ENCODE assay signal across 18 cellular contexts in the genomic region with DNA sequence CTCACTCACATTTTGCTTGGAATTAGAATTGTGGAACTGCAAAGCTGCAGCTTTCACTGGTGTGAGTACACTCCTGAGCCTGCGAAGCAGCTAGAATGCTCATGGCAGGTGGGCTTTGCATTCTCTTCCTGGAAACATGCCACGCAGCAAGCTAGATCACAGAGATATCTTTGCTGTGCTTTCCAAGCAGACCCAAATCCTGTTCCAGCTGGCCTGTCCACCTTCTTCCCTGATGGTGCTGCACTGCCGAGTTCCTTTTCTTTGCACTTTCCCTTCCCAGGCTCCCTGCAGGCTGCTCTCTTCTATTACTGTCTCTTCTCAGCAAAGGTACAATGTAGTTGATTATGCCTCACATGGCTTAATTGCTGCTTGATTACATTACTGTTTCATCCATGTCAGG.
A peak's percentile ranks its signal among the peaks of the same experiment; 100 is the strongest.
DNase-seq lines count a peak whose midpoint lies in the region; ATAC-seq and TF ChIP-seq lines count a peak whose summit lies in the region.
"Had no signal": no experiment of that assay in that cellular context is flagged by ENCODE, and none has a peak within 500 bp of the region (broad histone marks: within the 10 kb centered on the region; RNA-seq: fewer than 3 reads in every experiment).

No MANE protein-coding gene starts in this region.

- no peak overlapping the region for H3K18ac ChIP-seq in IMR-90 (ENCODE audit: low read depth, low read length)

- peaks cover 13% of the 10 kb centered on the region for H3K4me1 Mint-ChIP-seq in neural progenitor cell
- H3K4me1 Mint-ChIP-seq in CD4-positive, alpha-beta memory T cell: peaks cover 0 to 6% (median 3%) of the 10 kb centered on the region in 4 donors

- no TSS peak for BruUV-seq in IMR-90 (replicated peaks; lab: Mats Ljungman, UMichigan)

- H3K9me1 ChIP-seq in IMR-90 (ENCODE audit: insufficient read depth, low read length): peaks cover 6% of the 10 kb centered on the region

- no peak overlapping the region for H4K91ac ChIP-seq in IMR-90 (ENCODE audit: insufficient read depth, low read depth, low read length)

- no peaks in the 10 kb centered on the region for H3K27me3 Mint-ChIP-seq in neural progenitor cell (ENCODE audit: insufficient read depth, low read depth)
- H3K27me3 Mint-ChIP-seq in CD4-positive, alpha-beta memory T cell: no peaks in the 10 kb centered on the region

- no peak for TF ChIP-seq RAD21 in IMR-90 (IDR thresholded peaks at IDR 0.05; ENCODE audit: low read length)

- H3K36me3 Mint-ChIP-seq in neural progenitor cell: no peaks in the 10 kb centered on the region
- H3K36me3 Mint-ChIP-seq in CD4-positive, alpha-beta memory T cell: peaks cover 66 to 68% of the 10 kb centered on the region in 2 donors

- H3K27ac Mint-ChIP-seq in neural progenitor cell: peak overlapping the region; percentile 11
- H3K27ac Mint-ChIP-seq in CD4-positive, alpha-beta memory T cell: no peak overlapping the region

- H3K9ac ChIP-seq in IMR-90 (ENCODE audit: low read depth, low read length) (no peak overlapping the region), neural progenitor cell (no peak overlapping the region)
- H3K9ac ChIP-seq: BLaER1 treated with 17β-estradiol and CSF1 and Interleukin-3, amounts not matched to agents 10 nM and 100 nM; KMS-11 had no signal

- TF ChIP-seq CTCF in IMR-90 (conservative IDR thresholded peaks at IDR 0.05; ENCODE audit: low read depth, low read length) (no peak), neural progenitor cell (IDR thresholded peaks at IDR 0.05) (no peak)

- no peaks in the 10 kb centered on the region for H3F3A ChIP-seq in neural progenitor cell (ENCODE audit: low read depth)

- intact Hi-C loops in IMR-90 (cut with micrococcal nuclease): no loop called here
- intact Hi-C loops in CD4-positive, alpha-beta memory T cell (cut with micrococcal nuclease): no loop called here

- 84% methylated on average over 2 of the region's 3 CpGs; no CpG with 5 or more reads in 1 of the 2 experiments for WGBS in IMR-90 (ENCODE audit: extremely low coverage in 2 of 2, insufficient read length in 1 of 2), 2 experiments

- peaks cover 3 to 19% of the 10 kb centered on the region in 2 experiments; a peak in 3 of 4 replicates for H3K79me1 ChIP-seq in IMR-90 (ENCODE audit: low read depth in 1 of 2, low read length in 2 of 2)

- POLR2A ChIA-PET in IMR-90 (lab: Charles Lee; ENCODE audit: unreplicated experiment): no interaction called here
- POLR2A ChIA-PET in CD4-positive, alpha-beta memory T cell (lab: Charles Lee; ENCODE audit: partially characterized antibody): no interaction called here

- H3K27ac ChIP-seq in IMR-90 (ENCODE audit: insufficient read depth, low read length) (peak overlapping the region; percentile 28; the same call in 1 of the 2 replicates), neural progenitor cell (no peak overlapping the region)
- no peak overlapping the region for H3K27ac ChIP-seq in CD4-positive, alpha-beta memory T cell (ENCODE audit: low read depth, low read length)
- H3K27ac ChIP-seq: BLaER1 treated with 17β-estradiol and CSF1 and Interleukin-3, amounts not matched to agents 10 nM and 100 nM; KMS-11 had no signal

- no peak overlapping the region for H4K5ac ChIP-seq in IMR-90 (ENCODE audit: low read depth, low read length)

- H4K20me1 ChIP-seq in IMR-90 (ENCODE audit: insufficient read depth, low read length) (peaks cover 9% of the 10 kb centered on the region; the same call in 1 of the 2 replicates), neural progenitor cell (ENCODE audit: low read depth) (no peaks in the 10 kb centered on the region)
- H4K20me1 ChIP-seq: BLaER1 treated with 17β-estradiol and CSF1 and Interleukin-3, amounts not matched to agents 10 nM and 100 nM had no signal

- H2BK120ac ChIP-seq in IMR-90 (ENCODE audit: low read depth, low read length): no peak overlapping the region

- H3K36me3 ChIP-seq in IMR-90 (ENCODE audit: control insufficient read depth, insufficient read depth, low read length) (peaks cover 2% of the 10 kb centered on the region; the same call in 1 of the 2 replicates), neural progenitor cell (no peaks in the 10 kb centered on the region)
- H3K36me3 ChIP-seq in CD4-positive, alpha-beta memory T cell (ENCODE audit: insufficient read depth, low read length): no peaks in the 10 kb centered on the region
- H3K36me3 ChIP-seq: BLaER1 treated with 17β-estradiol and CSF1 and Interleukin-3, amounts not matched to agents 10 nM and 100 nM had no signal

- no peaks in the 10 kb centered on the region for H3K9me3 Mint-ChIP-seq in neural progenitor cell
- H3K9me3 Mint-ChIP-seq in CD4-positive, alpha-beta memory T cell: peaks cover 0 to 2% (median 0%) of the 10 kb centered on the region in 8 donors

- no peaks in the 10 kb centered on the region for H3K9me3 ChIP-seq in IMR-90 (ENCODE audit: control insufficient read depth, insufficient read depth, low read length)
- no peaks in the 10 kb centered on the region for H3K9me3 ChIP-seq in neural progenitor cell (ENCODE audit: low read depth)
- no peaks in the 10 kb centered on the region for H3K9me3 ChIP-seq in CD4-positive, alpha-beta memory T cell (ENCODE audit: control insufficient read depth in 1 of 2, low read length in 2 of 2)

- no peak overlapping the region for H2BK5ac ChIP-seq in IMR-90 (ENCODE audit: low read depth, low read length, poor library complexity, severe bottlenecking)

- peak; percentile 3 for DNase-seq in NCI-H1092 treated with DMSO at 0.1 percent for 48 hours (lab: John Stamatoyannopoulos, UW)
- DNase-seq in NCI-H1092 (lab: John Stamatoyannopoulos, UW): no peak
- no peak for DNase-seq in IMR-90
- DNase-seq in brain pericyte (ENCODE audit: low read depth, low spot score): peak; percentile 27
- no peak for DNase-seq in neural progenitor cell (ENCODE audit: low spot score)
- no peak for DNase-seq in CD4-positive, alpha-beta memory T cell
- DNase-seq: 8988T, DMS53, GOT3, NCI-H1105, NCI-H187 treated with DMSO at 0.1 percent for 48 hours, NCI-H2171 treated with DMSO at 0.1 percent for 48 hours, NCI-H82, SIG-M5 had no signal

- H2BK15ac ChIP-seq in IMR-90 (ENCODE audit: low read depth, low read length): no peak overlapping the region

- H3K4me3 ChIP-seq in IMR-90 (ENCODE audit: insufficient read depth, low read depth, low read length) (no peak overlapping the region), neural progenitor cell (no peak overlapping the region)
- no peak overlapping the region for H3K4me3 ChIP-seq in CD4-positive, alpha-beta memory T cell (ENCODE audit: low read length in 2 of 2)
- H3K4me3 ChIP-seq: BLaER1 treated with 17β-estradiol and CSF1 and Interleukin-3, amounts not matched to agents 10 nM and 100 nM had no signal

- H2AK9ac ChIP-seq in IMR-90 (replicated peaks; ENCODE audit: low read depth, low read length, poor library complexity): no peak overlapping the region

- no peaks in the 10 kb centered on the region for H3K79me2 ChIP-seq in neural progenitor cell (ENCODE audit: low read depth)

- dilution Hi-C loops in IMR-90 (cut with HindIII; ENCODE audit: low sequenced_read_pairs, unreplicated experiment): no loop called here

- peak overlapping the region; percentile 38 for H3K14ac ChIP-seq in IMR-90 (replicated peaks; ENCODE audit: low read depth, low read length)

- CTCF ChIA-PET in IMR-90 (lab: Yijun Ruan, JAX): no interaction called here
- CTCF ChIA-PET in CD4-positive, alpha-beta memory T cell (lab: Charles Lee; ENCODE audit: partially characterized antibody): no interaction called here

- no peak overlapping the region; the same call in 1 of the 2 replicates for H3K4me2 ChIP-seq in IMR-90 (ENCODE audit: low read depth, low read length)
- no peak overlapping the region for H3K4me2 ChIP-seq in neural progenitor cell
- H3K4me2 ChIP-seq: BLaER1 treated with 17β-estradiol and CSF1 and Interleukin-3, amounts not matched to agents 10 nM and 100 nM; KMS-11 had no signal

- H3K4me3 Mint-ChIP-seq in neural progenitor cell: no peak overlapping the region
- H3K4me3 Mint-ChIP-seq in CD4-positive, alpha-beta memory T cell: no peak overlapping the region

- H2AFZ ChIP-seq in IMR-90 (replicated peaks; ENCODE audit: low read length, poor library complexity) (peak overlapping the region; percentile 9), neural progenitor cell (replicated peaks) (peak overlapping the region; percentile 63)

- H3K4me1 ChIP-seq in IMR-90 (ENCODE audit: control insufficient read depth, insufficient read depth, low read length) (peaks cover 8% of the 10 kb centered on the region), neural progenitor cell (no peaks in the 10 kb centered on the region)
- H3K4me1 ChIP-seq in CD4-positive, alpha-beta memory T cell (ENCODE audit: insufficient read depth, low read length): no peaks in the 10 kb centered on the region
- H3K4me1 ChIP-seq: BLaER1 treated with 17β-estradiol and CSF1 and Interleukin-3, amounts not matched to agents 10 nM and 100 nM had no signal

- peak overlapping the region; percentile 18; the same call in 1 of the 2 replicates for H2AK5ac ChIP-seq in IMR-90 (ENCODE audit: low read depth, low read length)

- H3K4ac ChIP-seq in IMR-90 (ENCODE audit: low read depth, low read length): 0 out of 2 replicates have a peak overlapping the region, but pooled peaks have one; percentile 2

- in situ Hi-C loops in IMR-90 (cut with MboI; ENCODE audit: low sequenced_read_pairs): no loop called here

- H4K8ac ChIP-seq in IMR-90 (ENCODE audit: low read depth in 2 of 2, low read length in 2 of 2): no peak overlapping the region

- no peak overlapping the region for H3K56ac ChIP-seq in IMR-90 (ENCODE audit: extremely low read depth, insufficient read depth, low read length)

- no peak for TF ChIP-seq POLR2A in IMR-90 (IDR thresholded peaks at IDR 0.05; ENCODE audit: low read depth, low read length)

- ATAC-seq in IMR-90 (ENCODE audit: low read depth): peak; percentile 44; the same call in 1 of the 2 replicates
- no peak for ATAC-seq in HG02678 (IDR thresholded peaks at IDR 0.05; ENCODE audit: unreplicated experiment)
- no peak for ATAC-seq in HG03460 (IDR thresholded peaks at IDR 0.05; ENCODE audit: unreplicated experiment)

- H3K27me3 ChIP-seq in IMR-90 (ENCODE audit: control insufficient read depth, insufficient read depth, low read length) (no peaks in the 10 kb centered on the region), neural progenitor cell (no peaks in the 10 kb centered on the region)
- no peaks in the 10 kb centered on the region for H3K27me3 ChIP-seq in CD4-positive, alpha-beta memory T cell (ENCODE audit: insufficient read depth, low read length)
- H3K27me3 ChIP-seq: BLaER1 treated with 17β-estradiol and CSF1 and Interleukin-3, amounts not matched to agents 10 nM and 100 nM had no signal

- no peak overlapping the region for H3K23ac ChIP-seq in IMR-90 (ENCODE audit: low read depth, low read length)

- no peak overlapping the region for H2BK20ac ChIP-seq in IMR-90 (ENCODE audit: low read depth, low read length)

Comparison
In these comparisons a context has a peak if more than half of its experiments do, and no peak if none do; other contexts are left out.
1. DNase-seq: peak in NCI-H1092 treated with DMSO at 0.1 percent for 48 hours (single experiment) and brain pericyte (single experiment); none in NCI-H1092 (single experiment), IMR-90 (single experiment), neural progenitor cell (single experiment) and CD4-positive, alpha-beta memory T cell (0 of 5).